In genomic region chr1:115492019-115492595, GRCh38 we compare ENCODE assay signal across 21 cellular contexts.
DNase-seq lines count a peak whose midpoint lies in the region; ATAC-seq, FAIRE-seq and TF ChIP-seq lines count a peak whose summit lies in the region.
"Had no signal": no experiment of that assay in that cellular context is flagged by ENCODE, and none has a peak within 500 bp of the region (broad histone marks: within the 10 kb centered on the region; RNA-seq: fewer than 3 reads in every experiment).

No MANE protein-coding gene starts in this region.

- H3K79me1 ChIP-seq in H1 (ENCODE audit: low read depth, low read length) = no peaks in the 10 kb centered on the region

- H3K36me3 ChIP-seq in H1 (ENCODE audit: control insufficient read depth in 2 of 4, insufficient read depth in 4 of 4, low read length in 3 of 4) = no peaks in the 10 kb centered on the region
- H3K36me3 ChIP-seq: BLaER1 treated with 17β-estradiol and CSF1 and Interleukin-3, amounts not matched to agents 10 nM and 100 nM; SJCRH30 had no signal

- peak; percentile 2 for DNase-seq in AG20443 (ENCODE audit: low spot score)
- no peak for DNase-seq in HFFc6
- no peak for DNase-seq in H1 (ENCODE audit: low read depth in 1 of 2, low spot score in 2 of 2)
- DNase-seq in stimulated activated effector memory CD8-positive, alpha-beta T cell treated with anti-CD3 and anti-CD28 coated beads, Interleukin-12 subunit alpha, Interleukin-12 subunit beta, amount 100 ng/mL, for 72 hours (ENCODE audit: low spot score in 2 of 2) = no peak
- no peak for DNase-seq in midbrain (lab: John Stamatoyannopoulos, UW)
- no peak for DNase-seq in activated naive CD8-positive, alpha-beta T cell treated with anti-CD3 and anti-CD28 coated beads, Interleukin-2, amount 50 U/mL, for 24 hours
- no peak for DNase-seq in NCI-H187 (lab: John Stamatoyannopoulos, UW)
- DNase-seq: CD8-positive, alpha-beta T cell; DMS53; MV-4-11; NCI-H1930; NCI-H524; NCI-H82; OCI-M1; SJCRH30 had no signal

- FAIRE-seq in H1 (lab: Jason Lieb, UNC) = no peak
- FAIRE-seq: A549, GM12891, GM19239, K562 had no signal

- peak; percentile 22 for ATAC-seq in stimulated activated effector memory CD8-positive, alpha-beta T cell treated with anti-CD3 and anti-CD28 coated beads, Interleukin-12 subunit alpha, Interleukin-12 subunit beta, amount 100 ng/mL, for 72 hours
- ATAC-seq in activated naive CD8-positive, alpha-beta T cell treated with anti-CD3 and anti-CD28 coated beads, Interleukin-2, amount 50 U/mL, for 24 hours = no peak
- ATAC-seq: A549; CD8-positive, alpha-beta T cell; HCT116 had no signal

- TF ChIP-seq RAD21 in H1 (IDR thresholded peaks at IDR 0.05 in 1 of 2, conservative IDR thresholded peaks at IDR 0.05 in 1 of 2; ENCODE audit: low read depth in 2 of 2, low read length in 2 of 2) = no peak

- no peak overlapping the region for H3K27ac ChIP-seq in H1 (ENCODE audit: low read depth, low read length)
- H3K27ac ChIP-seq: BLaER1 treated with 17β-estradiol and CSF1 and Interleukin-3, amounts not matched to agents 10 nM and 100 nM; SJCRH30 had no signal

- H3K4me1 ChIP-seq in H1 (replicated peaks in 1 of 4; ENCODE audit: control insufficient read depth in 3 of 4, insufficient read depth in 4 of 4, low read length in 3 of 4) = peaks cover 0 to 9% (median 3%) of the 10 kb centered on the region in 4 experiments; a peak in 6 of 7 replicates

- peak overlapping the region; percentile 88 for H3K27ac Mint-ChIP-seq in HFFc6
- H3K27ac Mint-ChIP-seq in stimulated activated effector memory CD8-positive, alpha-beta T cell treated with anti-CD3 and anti-CD28 coated beads, Interleukin-12 subunit alpha, Interleukin-12 subunit beta, amount 100 ng/mL, for 72 hours = no peak overlapping the region
- H3K27ac Mint-ChIP-seq in activated naive CD8-positive, alpha-beta T cell treated with anti-CD3 and anti-CD28 coated beads, Interleukin-2, amount 50 U/mL, for 24 hours = no peak overlapping the region
- H3K27ac Mint-ChIP-seq: CD8-positive, alpha-beta T cell had no signal

- no peak overlapping the region for H4K8ac ChIP-seq in H1 (ENCODE audit: extremely low read depth, insufficient read depth, low read length)

- H3K79me2 ChIP-seq in H1 (ENCODE audit: control insufficient read depth in 1 of 2, insufficient read depth in 2 of 2, low read length in 2 of 2) = no peaks in the 10 kb centered on the region

- H3K4me2 ChIP-seq in H1 (ENCODE audit: insufficient read depth in 1 of 2, low read depth in 2 of 2, low read length in 2 of 2) = no peak overlapping the region; a peak in 1 of 4 replicates
- H3K4me2 ChIP-seq: A549; BLaER1 treated with 17β-estradiol and CSF1 and Interleukin-3, amounts not matched to agents 10 nM and 100 nM had no signal

- TF ChIP-seq POLR2A in H1 (IDR thresholded peaks at IDR 0.05; ENCODE audit: control extremely low read depth in 1 of 2, low read depth in 2 of 2, low read length in 2 of 2) = no peak

- H4K91ac ChIP-seq in H1 (replicated peaks; ENCODE audit: insufficient read length, low read length) = no peak overlapping the region

- H3K27me3 ChIP-seq in H1 (replicated peaks in 1 of 4; ENCODE audit: control insufficient read depth in 3 of 4, extremely low read depth in 1 of 4, insufficient read depth in 3 of 4, low read length in 3 of 4) = no peaks in the 10 kb centered on the region
- H3K27me3 ChIP-seq: BLaER1 treated with 17β-estradiol and CSF1 and Interleukin-3, amounts not matched to agents 10 nM and 100 nM; SJCRH30 had no signal

- H2BK20ac ChIP-seq in H1 (ENCODE audit: low read length) = no peak overlapping the region

- 62% methylated on average over 4 of the region's 4 CpGs; no CpG with 5 or more reads in 1 of the 2 experiments for WGBS in H1 (ENCODE audit: extremely low coverage in 1 of 2, insufficient coverage in 1 of 2, insufficient read length in 1 of 2, insufficient replicate concordance in 2 of 2, low coverage in 1 of 2, low lambda C conversion rate in 2 of 2, missing lambda C conversion rate in 1 of 2), 2 experiments

- H3K18ac ChIP-seq in H1 (ENCODE audit: extremely low read depth, low read length) = no peak overlapping the region

- peak overlapping the region in 2 of 4 experiments; percentile 17 to 19; a peak in 3 of 8 replicates for H3K4me3 ChIP-seq in H1 (ENCODE audit: extremely low read depth in 1 of 4, insufficient read depth in 2 of 4, low read depth in 3 of 4, low read length in 4 of 4)
- H3K4me3 ChIP-seq: A549; BLaER1 treated with 17β-estradiol and CSF1 and Interleukin-3, amounts not matched to agents 10 nM and 100 nM; K562; SJCRH30 had no signal

- TF ChIP-seq CTCF in HFFc6 (IDR thresholded peaks at IDR 0.05) (no peak), H1 (IDR thresholded peaks at IDR 0.05; ENCODE audit: control extremely low read depth in 1 of 3, insufficient read depth in 1 of 3, low read depth in 1 of 3, low read length in 3 of 3) (no peak)

- H4K20me1 ChIP-seq in H1 (replicated peaks in 1 of 2; ENCODE audit: control insufficient read depth in 1 of 2, insufficient read depth in 2 of 2, low read length in 2 of 2) = no peaks in the 10 kb centered on the region
- H4K20me1 ChIP-seq: BLaER1 treated with 17β-estradiol and CSF1 and Interleukin-3, amounts not matched to agents 10 nM and 100 nM had no signal

- no peak overlapping the region for H3K4ac ChIP-seq in H1 (replicated peaks; ENCODE audit: insufficient read length, low read depth, low read length)

- H4K5ac ChIP-seq in H1 (ENCODE audit: insufficient read length, low read depth, low read length) = no peak overlapping the region

- no peak overlapping the region for H3K23ac ChIP-seq in H1 (ENCODE audit: insufficient read length)

- H3K56ac ChIP-seq in H1 (replicated peaks; ENCODE audit: insufficient read length, low read depth, low read length) = no peak overlapping the region

- no peak overlapping the region for H2AK5ac ChIP-seq in H1 (ENCODE audit: low read depth, low read length)

- H2AFZ ChIP-seq in H1 (ENCODE audit: low read length) = peak overlapping the region; percentile 26

- POLR2A ChIA-PET in H1 (lab: Charles Lee; ENCODE audit: partially characterized antibody) = no interaction called here

- CTCF ChIA-PET in H1 (lab: Charles Lee; ENCODE audit: partially characterized antibody) = interaction anchor here (0.8 to 2.9 kb wide), 4 partner anchors 9 to 350 kb away, joined by 4 to 8 read pairs (median 4); no protein-coding TSS in a partner anchor

- no peaks in the 10 kb centered on the region for H3K9me3 ChIP-seq in H1 (ENCODE audit: insufficient read depth in 2 of 2, low read depth in 1 of 2, low read length in 1 of 2)
- H3K9me3 ChIP-seq: A549, SJCRH30 had no signal

- H2BK120ac ChIP-seq in H1 (replicated peaks; ENCODE audit: low read depth, low read length) = no peak overlapping the region

- no peaks in the 10 kb centered on the region for H3K9me3 Mint-ChIP-seq in HFFc6
- no peaks in the 10 kb centered on the region for H3K9me3 Mint-ChIP-seq in stimulated activated effector memory CD8-positive, alpha-beta T cell treated with anti-CD3 and anti-CD28 coated beads, Interleukin-12 subunit alpha, Interleukin-12 subunit beta, amount 100 ng/mL, for 72 hours
- no peaks in the 10 kb centered on the region for H3K9me3 Mint-ChIP-seq in activated naive CD8-positive, alpha-beta T cell treated with anti-CD3 and anti-CD28 coated beads, Interleukin-2, amount 50 U/mL, for 24 hours
- H3K9me3 Mint-ChIP-seq: CD8-positive, alpha-beta T cell had no signal

- H3K9ac ChIP-seq in H1 (replicated peaks in 1 of 4; ENCODE audit: extremely low read depth in 1 of 4, low read depth in 3 of 4, low read length in 3 of 4) = no peak overlapping the region
- H3K9ac ChIP-seq: BLaER1 treated with 17β-estradiol and CSF1 and Interleukin-3, amounts not matched to agents 10 nM and 100 nM had no signal

- H3K23me2 ChIP-seq in H1 (ENCODE audit: low read depth, low read length) = no peaks in the 10 kb centered on the region

- H3K4me3 Mint-ChIP-seq in HFFc6 = no peak overlapping the region
- no peak overlapping the region for H3K4me3 Mint-ChIP-seq in stimulated activated effector memory CD8-positive, alpha-beta T cell treated with anti-CD3 and anti-CD28 coated beads, Interleukin-12 subunit alpha, Interleukin-12 subunit beta, amount 100 ng/mL, for 72 hours
- H3K4me3 Mint-ChIP-seq in activated naive CD8-positive, alpha-beta T cell treated with anti-CD3 and anti-CD28 coated beads, Interleukin-2, amount 50 U/mL, for 24 hours = no peak overlapping the region
- H3K4me3 Mint-ChIP-seq: CD8-positive, alpha-beta T cell had no signal

- no peak overlapping the region for H3K14ac ChIP-seq in H1 (ENCODE audit: insufficient read length)

- 0 out of 2 replicates have a peak, but pooled peaks cover 8% of the 10 kb centered on the region for H3K36me3 Mint-ChIP-seq in HFFc6 (ENCODE audit: low read depth)
- no peaks in the 10 kb centered on the region for H3K36me3 Mint-ChIP-seq in stimulated activated effector memory CD8-positive, alpha-beta T cell treated with anti-CD3 and anti-CD28 coated beads, Interleukin-12 subunit alpha, Interleukin-12 subunit beta, amount 100 ng/mL, for 72 hours
- H3K36me3 Mint-ChIP-seq in activated naive CD8-positive, alpha-beta T cell treated with anti-CD3 and anti-CD28 coated beads, Interleukin-2, amount 50 U/mL, for 24 hours (ENCODE audit: low read depth) = no peaks in the 10 kb centered on the region
- H3K36me3 Mint-ChIP-seq: CD8-positive, alpha-beta T cell had no signal

- no peak for TF ChIP-seq EP300 in H1 (IDR thresholded peaks at IDR 0.05; ENCODE audit: borderline replicate concordance in 1 of 2, low read depth in 2 of 2, low read length in 2 of 2)

- H2BK5ac ChIP-seq in H1 (ENCODE audit: low read depth, low read length) = no peak overlapping the region

- no peak overlapping the region for H2BK12ac ChIP-seq in H1 (ENCODE audit: low read depth, low read length)

- no peak overlapping the region for H2BK15ac ChIP-seq in H1 (ENCODE audit: low read length)

- H3K27me3 Mint-ChIP-seq in HFFc6 (ENCODE audit: insufficient read depth) = peaks cover 1% of the 10 kb centered on the region; the same call in 1 of the 2 replicates
- no peaks in the 10 kb centered on the region for H3K27me3 Mint-ChIP-seq in activated naive CD8-positive, alpha-beta T cell treated with anti-CD3 and anti-CD28 coated beads, Interleukin-2, amount 50 U/mL, for 24 hours

- H3K4me1 Mint-ChIP-seq in HFFc6 (ENCODE audit: low read depth) = peaks cover 55% of the 10 kb centered on the region
- no peaks in the 10 kb centered on the region for H3K4me1 Mint-ChIP-seq in stimulated activated effector memory CD8-positive, alpha-beta T cell treated with anti-CD3 and anti-CD28 coated beads, Interleukin-12 subunit alpha, Interleukin-12 subunit beta, amount 100 ng/mL, for 72 hours
- H3K4me1 Mint-ChIP-seq in activated naive CD8-positive, alpha-beta T cell treated with anti-CD3 and anti-CD28 coated beads, Interleukin-2, amount 50 U/mL, for 24 hours = no peaks in the 10 kb centered on the region

TF ChIP-seq in H1, 55 proteins besides CTCF, POLR2A, EP300 and RAD21 (continues in another document):
- no peak for TF ChIP-seq RBBP5 (IDR thresholded peaks at IDR 0.05; ENCODE audit: borderline replicate concordance, low read depth, low read length)
- TF ChIP-seq POLR2AphosphoS5 (IDR thresholded peaks at IDR 0.05; ENCODE audit: low read depth, low read length) = no peak
- TF ChIP-seq MAFK (IDR thresholded peaks at IDR 0.05; ENCODE audit: low read depth, low read length) = no peak
- no peak for TF ChIP-seq SIN3A (conservative IDR thresholded peaks at IDR 0.05 in 1 of 2, IDR thresholded peaks at IDR 0.05 in 1 of 2; ENCODE audit: low read depth in 1 of 2, low read length in 2 of 2)
